In the genomic region with DNA sequence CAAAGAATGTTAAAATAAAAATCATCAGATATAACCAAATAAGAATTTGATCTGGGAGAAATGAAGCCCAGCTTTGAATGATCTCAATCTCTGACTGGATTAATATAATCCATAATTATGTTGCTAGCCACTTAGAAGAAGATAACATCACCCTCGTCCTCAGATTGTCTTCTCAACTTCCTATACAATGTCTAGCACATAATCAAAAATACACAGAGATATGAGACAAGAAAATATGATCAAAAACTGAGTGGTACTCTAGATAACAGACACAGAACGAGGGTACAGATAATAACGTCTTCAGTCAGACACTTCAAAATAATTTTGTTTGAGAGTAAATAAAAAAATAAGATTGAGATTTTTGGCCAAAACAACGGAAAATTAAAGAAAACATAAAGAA, we compare ENCODE assay signal across 31 cellular contexts. TPM values are rescaled to one million over a fixed set of nuclear protein-coding genes. Genes with fewer than 3 reads are reported as not detected.
"Had no signal": no experiment of that assay in that cellular context is flagged by ENCODE, and none has a peak within 500 bp of the region (broad histone marks: within the 10 kb centered on the region; RNA-seq: fewer than 3 reads in every experiment).

No MANE protein-coding gene starts in this region.

- DNase-seq: activated effector memory CD4-positive, alpha-beta T cell treated with anti-CD3 and anti-CD28 coated beads, Interleukin-2, amount 50 U/mL, for 16 hours; activated effector memory CD4-positive, alpha-beta T cell treated with Interleukin-2 at 50 U/mL for 16 hours; activated gamma-delta T cell; activated gamma-delta T cell treated with Interleukin-2 at 50 U/mL for 16 hours; activated naive CD4-positive, alpha-beta T cell; activated naive CD4-positive, alpha-beta T cell treated with anti-CD3 and anti-CD28 coated beads for 36 hours; activated naive CD4-positive, alpha-beta T cell treated with anti-CD3 and anti-CD28 coated beads, Interleukin-2, amount 10 ng/mL, durations not matched to agents 7 days and 5 days; activated naive CD4-positive, alpha-beta T cell treated with anti-CD3 and anti-CD28 coated beads, Interleukin-2, amount 50 U/mL, for 16 hours; activated naive CD4-positive, alpha-beta T cell treated with Interleukin-2 at 50 U/mL for 16 hours; activated naive CD8-positive, alpha-beta T cell treated with anti-CD3 and anti-CD28 coated beads for 36 hours; activated naive CD8-positive, alpha-beta T cell treated with anti-CD3 and anti-CD28 coated beads, Interleukin-2, amount 10 ng/mL, durations not matched to agents 7 days and 5 days; activated naive CD8-positive, alpha-beta T cell treated with anti-CD3 and anti-CD28 coated beads, Interleukin-2, amount 50 U/mL, for 24 hours; activated T-cell treated with anti-CD3 and anti-CD28 coated beads, Interleukin-2, amount 50 U/mL, for 1 hour; activated T-cell treated with anti-CD3 and anti-CD28 coated beads, Interleukin-2, amount 50 U/mL, for 24 hours; activated T-cell treated with anti-CD3 and anti-CD28 coated beads, Interleukin-2, amount 50 U/mL, for 4 hours; activated T-cell treated with anti-CD3 and anti-CD28 coated beads, Interleukin-2, amount 50 U/mL, for 48 hours; activated T-cell treated with anti-CD3 and anti-CD28 coated beads, Interleukin-2, amount 50 U/mL, for 72 hours; adrenal gland; amniotic stem cell; amygdala; anterior cingulate cortex; aorta; body of pancreas; brain microvascular endothelial cell; caudate nucleus; central memory CD4-positive, alpha-beta T cell; cerebellar nuclear complex had no signal

- H3K4me1 ChIP-seq: adrenal gland, ascending aorta, body of pancreas, breast epithelium had no signal

- H3K9me3 ChIP-seq: adrenal gland, ascending aorta, body of pancreas had no signal

- H3K36me3 ChIP-seq: adrenal gland had no signal

- H3K27me3 ChIP-seq: adrenal gland, ascending aorta, body of pancreas, brain microvascular endothelial cell, breast epithelium, cardiac muscle cell had no signal

- ATAC-seq: activated naive CD8-positive, alpha-beta T cell treated with anti-CD3 and anti-CD28 coated beads, Interleukin-2, amount 50 U/mL, for 24 hours; activated T-cell treated with anti-CD3 and anti-CD28 coated beads, Interleukin-2, amount 50 U/mL, for 4 hours; activated T-cell treated with anti-CD3 and anti-CD28 coated beads, Interleukin-2, amount 50 U/mL, for 72 hours; activated T-helper 17 cell treated with anti-CD3 and anti-CD28 coated beads, Interleukin-2, amount 50 U/mL, for 72 hours; body of pancreas had no signal

- H3K27ac ChIP-seq: adrenal gland, ascending aorta, body of pancreas, brain microvascular endothelial cell, breast epithelium, cardiac muscle cell had no signal

- H3K4me3 ChIP-seq: adrenal gland, ascending aorta, body of pancreas, breast epithelium, cardiac muscle cell had no signal

RNA-seq across cellular contexts. Expression of a gene that starts 47.1 kb away (rescaled TPM):
- total RNA-seq: activated naive CD4-positive, alpha-beta T cell treated with anti-CD3 and anti-CD28 coated beads for 36 hours had no signal
